19 cellular contexts compared by ENCODE assay signal in genomic region chr14:90201344-90201743, GRCh38. TPM values are rescaled to one million over a fixed set of nuclear protein-coding genes. Genes with fewer than 3 reads are reported as not detected.
DNase-seq lines count a peak whose midpoint lies in the region; ATAC-seq and TF ChIP-seq lines count a peak whose summit lies in the region.
"Had no signal": no experiment of that assay in that cellular context is flagged by ENCODE, and none has a peak within 500 bp of the region (broad histone marks: within the 10 kb centered on the region; RNA-seq: fewer than 3 reads in every experiment).

No MANE protein-coding gene starts in this region.

- H3K4me3 ChIP-seq in lower leg skin (ENCODE audit: low read depth, poor library complexity, severe bottlenecking) = no peak overlapping the region
- H3K4me3 ChIP-seq: BLaER1 had no signal

- no peak overlapping the region for H3K27ac Mint-ChIP-seq in endothelial cell (ENCODE audit: unreplicated experiment)
- H3K27ac Mint-ChIP-seq: CD14-positive monocyte; CD4-positive, alpha-beta memory T cell; HFFc6 had no signal

- H3K4me3 Mint-ChIP-seq in endothelial cell (ENCODE audit: unreplicated experiment) = no peak overlapping the region
- H3K4me3 Mint-ChIP-seq: CD4-positive, alpha-beta memory T cell; HFFc6 had no signal

- peaks cover 1% of the 10 kb centered on the region for H3K27me3 Mint-ChIP-seq in endothelial cell (ENCODE audit: unreplicated experiment)

- H3K9me3 Mint-ChIP-seq in endothelial cell (ENCODE audit: unreplicated experiment) = no peaks in the 10 kb centered on the region
- H3K9me3 Mint-ChIP-seq: HFFc6 had no signal

- H3K4me1 Mint-ChIP-seq in endothelial cell (ENCODE audit: unreplicated experiment) = no peaks in the 10 kb centered on the region
- H3K4me1 Mint-ChIP-seq: CD14-positive monocyte; CD4-positive, alpha-beta memory T cell had no signal

- WGBS in lower leg skin, 2 donors = 73 to 80% methylated on average over 2 of the region's 2 CpGs

- no peak for TF ChIP-seq POLR2A in lower leg skin (IDR thresholded peaks at IDR 0.05)

- DNase-seq in NCI-H748 (lab: John Stamatoyannopoulos, UW; ENCODE audit: unreplicated experiment) (peak; percentile 41), NCI-H748 treated with DMSO at 0.1 percent for 48 hours (lab: John Stamatoyannopoulos, UW) (no peak), amniotic epithelial cell (ENCODE audit: low read depth) (peak; percentile 10), foreskin keratinocyte (no peak), endothelial cell (ENCODE audit: low spot score) (no peak), lower leg skin (ENCODE audit: low spot score in 2 of 2) (no peak), NCI-H1694 treated with DMSO at 0.1 percent for 48 hours (lab: John Stamatoyannopoulos, UW) (no peak)
- DNase-seq: 8988T; CD4-positive, alpha-beta memory T cell; DMS153; DMS79; GDM1; GOT3; H7; HFFc6 had no signal

- peak; percentile 20 for ATAC-seq in foreskin keratinocyte
- ATAC-seq: HCT116, HepG2 had no signal

- TF ChIP-seq CTCF in foreskin keratinocyte (conservative IDR thresholded peaks at IDR 0.05) (no peak), endothelial cell (IDR thresholded peaks at IDR 0.05; ENCODE audit: unreplicated experiment) (no peak), lower leg skin (IDR thresholded peaks at IDR 0.05) (no peak)

- H3K36me3 Mint-ChIP-seq in endothelial cell (ENCODE audit: low read depth, unreplicated experiment) = peaks cover 6% of the 10 kb centered on the region
- H3K36me3 Mint-ChIP-seq: CD14-positive monocyte; CD4-positive, alpha-beta memory T cell had no signal

- H3K4me1 ChIP-seq in foreskin keratinocyte = no peaks in the 10 kb centered on the region

- intact Hi-C loops in lower leg skin (cut with DNase I; ENCODE audit: low total_unique reads) = no loop called here

- H3K27ac ChIP-seq in foreskin keratinocyte = no peak overlapping the region
- H3K27ac ChIP-seq: BLaER1 had no signal

- peaks cover 2% of the 10 kb centered on the region for H3K27me3 ChIP-seq in foreskin keratinocyte
- H3K27me3 ChIP-seq: BLaER1 had no signal

RNA-seq across cellular contexts. Expression of gene PSMC1, which starts 55.0 kb away (rescaled TPM):
- total RNA-seq in foreskin keratinocyte (224 and 235 TPM in 2 replicates), endothelial cell (ENCODE audit: unreplicated experiment) (105 TPM), lower leg skin (100 to 1,000 TPM in 3 of 4 donors, 10 to 100 TPM in 1; 72.2 to 159 (median 109) TPM)
- polyA plus RNA-seq in foreskin keratinocyte = 183 and 208 TPM in 2 replicates

Comparison
In these comparisons a context has a peak if more than half of its experiments do, and no peak if none do; other contexts are left out.
1. DNase-seq: peak in NCI-H748 (single experiment) and amniotic epithelial cell (single experiment); none in NCI-H748 treated with DMSO at 0.1 percent for 48 hours (single experiment), foreskin keratinocyte (0 of 2), endothelial cell (single experiment), lower leg skin (0 of 2) and NCI-H1694 treated with DMSO at 0.1 percent for 48 hours (single experiment).